8 cellular contexts compared by ENCODE assay signal in genomic region chr16:30394603-30395154, GRCh38. TPM values are rescaled to one million over a fixed set of nuclear protein-coding genes. Genes with fewer than 3 reads are reported as not detected.
DNase-seq lines count a peak whose midpoint lies in the region; ATAC-seq, FAIRE-seq and TF ChIP-seq lines count a peak whose summit lies in the region.

No MANE protein-coding gene starts in this region.

- peaks cover 13 to 23% of the 10 kb centered on the region in 2 donors for H3K4me1 ChIP-seq in adrenal gland (replicated peaks in 1 of 2)

- H3K4me3 Mint-ChIP-seq in stimulated activated memory B cell treated with anti-CD40 and anti-IgM and Interleukin-4, amounts not matched to agents 10 μg/mL and 1 μg/mL and 100 μg/mL, for 72 hours = peak overlapping the region; percentile 84

- peaks cover 13% of the 10 kb centered on the region for H3K36me3 Mint-ChIP-seq in stimulated activated memory B cell treated with anti-CD40 and anti-IgM and Interleukin-4, amounts not matched to agents 10 μg/mL and 1 μg/mL and 100 μg/mL, for 72 hours

- peak overlapping the region; percentile 75 to 91 (median 88) for H3K27ac ChIP-seq in adrenal gland

- TF ChIP-seq POLR2A in adrenal gland (IDR thresholded peaks at IDR 0.05) = peak in 1 of 2 donors; percentile 42
- TF ChIP-seq POLR2A in H54 (IDR thresholded peaks at IDR 0.05; ENCODE audit: low read depth, low read length) = no peak

- H3K4me1 Mint-ChIP-seq in stimulated activated memory B cell treated with anti-CD40 and anti-IgM and Interleukin-4, amounts not matched to agents 10 μg/mL and 1 μg/mL and 100 μg/mL, for 72 hours = peaks cover 40% of the 10 kb centered on the region

- H3K27me3 Mint-ChIP-seq in stimulated activated memory B cell treated with anti-CD40 and anti-IgM and Interleukin-4, amounts not matched to agents 10 μg/mL and 1 μg/mL and 100 μg/mL, for 72 hours = no peaks in the 10 kb centered on the region

- H3K9me3 Mint-ChIP-seq in stimulated activated memory B cell treated with anti-CD40 and anti-IgM and Interleukin-4, amounts not matched to agents 10 μg/mL and 1 μg/mL and 100 μg/mL, for 72 hours = no peaks in the 10 kb centered on the region

- intact Hi-C loops in Right ventricle myocardium inferior (cut with DNase I) (no loop called here), cardiac septum (cut with DNase I) (loop anchor here (2.0 to 5.0 kb wide), 2 partner anchors 16 to 42 kb away; no protein-coding TSS in a partner anchor), adrenal gland (cut with DNase I) (no loop called here)

- H3K4me3 ChIP-seq in adrenal gland = peak overlapping the region in 3 of 4 donors; percentile 38 to 100 (median 71)
- peak overlapping the region; percentile 94 for H3K4me3 ChIP-seq in iPS-18c (ENCODE audit: insufficient read depth, low read depth, low read length)

- WGBS in adrenal gland, 4 donors = 6 to 8% (median 7%) methylated on average over 28 to 31 of the region's 31 CpGs

- DNase-seq in Right ventricle myocardium inferior (ENCODE audit: missing footprints) (peak; percentile 53), cardiac septum (ENCODE audit: low spot score) (no peak), adrenal gland (peak in 3 of 7 donors; percentile 56 to 75 (median 70)), SKM-1 (lab: John Stamatoyannopoulos, UW; ENCODE audit: unreplicated experiment) (no peak), H54 (ENCODE audit: insufficient read length, low spot score) (no peak)

- no peaks in the 10 kb centered on the region for H3K9me3 ChIP-seq in adrenal gland (replicated peaks in 1 of 3)
- no peaks in the 10 kb centered on the region for H3K9me3 ChIP-seq in iPS-18c (ENCODE audit: control insufficient read depth, insufficient read depth, low read length)

- H3K27ac Mint-ChIP-seq in stimulated activated memory B cell treated with anti-CD40 and anti-IgM and Interleukin-4, amounts not matched to agents 10 μg/mL and 1 μg/mL and 100 μg/mL, for 72 hours = peak overlapping the region; percentile 90

- no peaks in the 10 kb centered on the region for H3K27me3 ChIP-seq in adrenal gland

- H3K36me3 ChIP-seq in adrenal gland (replicated peaks in 1 of 2) = peaks cover 0 to 17% of the 10 kb centered on the region in 2 donors

- TF ChIP-seq CTCF in adrenal gland (IDR thresholded peaks at IDR 0.05) = no peak

- no peak for FAIRE-seq in H54 (lab: Jason Lieb, UNC)

- peak; percentile 24 for ATAC-seq in Right ventricle myocardium inferior
- ATAC-seq in stimulated activated memory B cell treated with anti-CD40 and anti-IgM and Interleukin-4, amounts not matched to agents 10 μg/mL and 1 μg/mL and 100 μg/mL, for 72 hours = no peak
- no peak for ATAC-seq in HG03354 (IDR thresholded peaks at IDR 0.05; ENCODE audit: poor library complexity, severe bottlenecking, unreplicated experiment)

RNA-seq across cellular contexts. Expression of gene ZNF48, which starts 0.5 kb away (rescaled TPM):
- total RNA-seq in Right ventricle myocardium inferior (5.3 TPM), cardiac septum (6.1 TPM), adrenal gland (10 to 100 TPM in 3 of 8 donors, 1 to 10 TPM in 5; 7.3 to 23.8 (median 9.0) TPM)
- 1 to 10 TPM; 2.6 to 5.6 (median 4.2) TPM for polyA plus RNA-seq in adrenal gland

RNA-seq across cellular contexts. Expression of gene SEPTIN1, which starts 12.3 kb away (rescaled TPM):
- 1.4 TPM for total RNA-seq in Right ventricle myocardium inferior
- 2.2 TPM for total RNA-seq in cardiac septum
- 1 to 10 TPM in 7 of 8 donors, not detected in 1; 1.0 to 5.5 (median 2.8) TPM for total RNA-seq in adrenal gland
- polyA plus RNA-seq in adrenal gland = 10 to 100 TPM in 1 of 3 donors, 1 to 10 TPM in 1, under 1 TPM in 1; 0.75 to 19.8 (median 9.3) TPM

RNA-seq across cellular contexts. Expression of gene ZNF771, which starts 12.7 kb away (rescaled TPM):
- total RNA-seq in Right ventricle myocardium inferior (5.1 TPM), cardiac septum (7.5 TPM), adrenal gland (10 to 100 TPM in 6 of 8 donors, 1 to 10 TPM in 2; 8.2 to 81.3 (median 16.4) TPM)
- polyA plus RNA-seq in adrenal gland = 10 to 100 TPM in 1 of 3 donors, 1 to 10 TPM in 2; 2.8 to 12.2 (median 9.5) TPM

RNA-seq across cellular contexts. Expression of gene MYL11, which starts 20.1 kb away (rescaled TPM):
- total RNA-seq in Right ventricle myocardium inferior (not detected), cardiac septum (0.59 TPM), adrenal gland (1 to 10 TPM in 1 of 8 donors, not detected in 7; 2.9 TPM)
- polyA plus RNA-seq in adrenal gland = 1 to 10 TPM in 1 of 3 donors, not detected in 2; 2.7 TPM

RNA-seq across cellular contexts. Expression of gene TBC1D10B, which starts 24.4 kb away (rescaled TPM):
- total RNA-seq in Right ventricle myocardium inferior (26.0 TPM), cardiac septum (23.7 TPM), adrenal gland (10 to 100 TPM; 37.6 to 67.7 (median 45.4) TPM)
- 10 to 100 TPM; 33.7 to 65.4 (median 44.3) TPM for polyA plus RNA-seq in adrenal gland
